ENCODE assay signal across 1 cellular context in genomic region chr5:65986796-65987195, GRCh38.
TF ChIP-seq lines count a peak whose summit lies in the region.

No MANE protein-coding gene starts in this region.

TF ChIP-seq in SK-N-SH, 30 proteins besides CTCF, POLR2A, EP300 and RAD21 (continued from another document):
- TF ChIP-seq, protein P1, sequence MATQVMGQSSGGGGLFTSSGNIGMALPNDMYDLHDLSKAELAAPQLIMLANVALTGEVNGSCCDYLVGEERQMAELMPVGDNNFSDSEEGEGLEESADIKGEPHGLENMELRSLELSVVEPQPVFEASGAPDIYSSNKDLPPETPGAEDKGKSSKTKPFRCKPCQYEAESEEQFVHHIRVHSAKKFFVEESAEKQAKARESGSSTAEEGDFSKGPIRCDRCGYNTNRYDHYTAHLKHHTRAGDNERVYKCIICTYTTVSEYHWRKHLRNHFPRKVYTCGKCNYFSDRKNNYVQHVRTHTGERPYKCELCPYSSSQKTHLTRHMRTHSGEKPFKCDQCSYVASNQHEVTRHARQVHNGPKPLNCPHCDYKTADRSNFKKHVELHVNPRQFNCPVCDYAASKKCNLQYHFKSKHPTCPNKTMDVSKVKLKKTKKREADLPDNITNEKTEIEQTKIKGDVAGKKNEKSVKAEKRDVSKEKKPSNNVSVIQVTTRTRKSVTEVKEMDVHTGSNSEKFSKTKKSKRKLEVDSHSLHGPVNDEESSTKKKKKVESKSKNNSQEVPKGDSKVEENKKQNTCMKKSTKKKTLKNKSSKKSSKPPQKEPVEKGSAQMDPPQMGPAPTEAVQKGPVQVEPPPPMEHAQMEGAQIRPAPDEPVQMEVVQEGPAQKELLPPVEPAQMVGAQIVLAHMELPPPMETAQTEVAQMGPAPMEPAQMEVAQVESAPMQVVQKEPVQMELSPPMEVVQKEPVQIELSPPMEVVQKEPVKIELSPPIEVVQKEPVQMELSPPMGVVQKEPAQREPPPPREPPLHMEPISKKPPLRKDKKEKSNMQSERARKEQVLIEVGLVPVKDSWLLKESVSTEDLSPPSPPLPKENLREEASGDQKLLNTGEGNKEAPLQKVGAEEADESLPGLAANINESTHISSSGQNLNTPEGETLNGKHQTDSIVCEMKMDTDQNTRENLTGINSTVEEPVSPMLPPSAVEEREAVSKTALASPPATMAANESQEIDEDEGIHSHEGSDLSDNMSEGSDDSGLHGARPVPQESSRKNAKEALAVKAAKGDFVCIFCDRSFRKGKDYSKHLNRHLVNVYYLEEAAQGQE (IDR thresholded peaks at IDR 0.05; ENCODE audit: low read depth, low read length), result no peak
- TF ChIP-seq CHD2 (IDR thresholded peaks at IDR 0.05; ENCODE audit: low read length, partially characterized antibody), result no peak
- no peak for TF ChIP-seq EZH2phosphoT487 (IDR thresholded peaks at IDR 0.05; ENCODE audit: borderline replicate concordance, low read depth)
